Comparison of ENCODE assay signal across 22 cellular contexts in genomic region chrX:133497356-133497755, GRCh38.
DNase-seq lines count a peak whose midpoint lies in the region; ATAC-seq, FAIRE-seq and TF ChIP-seq lines count a peak whose summit lies in the region.
"Had no signal": no experiment of that assay in that cellular context is flagged by ENCODE, and none has a peak within 500 bp of the region (broad histone marks: within the 10 kb centered on the region; RNA-seq: fewer than 3 reads in every experiment).

No MANE protein-coding gene starts in this region.

- H3K27ac ChIP-seq in A673 (ENCODE audit: low read depth, low read length, poor library complexity, severe bottlenecking), result peak overlapping the region; percentile 89
- H3K27ac ChIP-seq in HEK293 (ENCODE audit: extremely low read depth, low read depth, low read length), result no peak overlapping the region
- peak overlapping the region; percentile 2 to 88 (median 79) for H3K27ac ChIP-seq in gastroesophageal sphincter
- H3K27ac ChIP-seq: RWPE1 had no signal

- POLR2A ChIA-PET in A673 (lab: Charles Lee; ENCODE audit: low non-redundant PET) (no interaction called here), HEK293 (lab: Yijun Ruan, JAX) (no interaction called here)

- in situ Hi-C loops in KBM-7 (cut with MboI; ENCODE audit: low pct_unique_long_range_greater_than_20kb, low sequenced_read_pairs), result no loop called here

- H3K9me3 ChIP-seq in A673 (ENCODE audit: low read depth, low read length, poor library complexity, severe bottlenecking) (no peaks in the 10 kb centered on the region), HEK293 (ENCODE audit: control insufficient read depth, insufficient read depth, low read depth, low read length) (no peaks in the 10 kb centered on the region), gastroesophageal sphincter (no peaks in the 10 kb centered on the region)
- H3K9me3 ChIP-seq: Caco-2 had no signal

- peaks cover 2% of the 10 kb centered on the region for H3K27me3 Mint-ChIP-seq in osteocyte (ENCODE audit: unreplicated experiment)
- H3K27me3 Mint-ChIP-seq: CD4-positive, alpha-beta T cell had no signal

- no peak for TF ChIP-seq POLR2A in gastroesophageal sphincter (IDR thresholded peaks at IDR 0.05)

- H3K4me3 Mint-ChIP-seq in osteocyte (ENCODE audit: unreplicated experiment), result no peak overlapping the region
- H3K4me3 Mint-ChIP-seq: CD4-positive, alpha-beta T cell; HFFc6 had no signal

- H3K9me3 Mint-ChIP-seq in osteocyte (ENCODE audit: unreplicated experiment), result no peaks in the 10 kb centered on the region
- H3K9me3 Mint-ChIP-seq: CD4-positive, alpha-beta T cell had no signal

- no peak for TF ChIP-seq EP300 in gastroesophageal sphincter (IDR thresholded peaks at IDR 0.05)

- FAIRE-seq in GM19239 (lab: Jason Lieb, UNC), result no peak
- FAIRE-seq: GM12878, H1, K562 had no signal

- H3K4me1 Mint-ChIP-seq in osteocyte (ENCODE audit: unreplicated experiment), result peaks cover 35% of the 10 kb centered on the region

- H3K27me3 ChIP-seq in A673 (replicated peaks; ENCODE audit: insufficient read depth, low read depth, low read length, poor library complexity), result no peaks in the 10 kb centered on the region
- no peaks in the 10 kb centered on the region for H3K27me3 ChIP-seq in gastroesophageal sphincter

- no TSS peak for BruUV-seq in A673 (replicated peaks; lab: Mats Ljungman, UMichigan)

- H3K36me3 ChIP-seq in A673 (ENCODE audit: insufficient read depth, low read length, poor library complexity, severe bottlenecking) (no peaks in the 10 kb centered on the region), HEK293 (ENCODE audit: control insufficient read depth in 2 of 2, insufficient read depth in 1 of 2, low read length in 2 of 2) (no peaks in the 10 kb centered on the region; a peak in 1 of 3 replicates), gastroesophageal sphincter (no peaks in the 10 kb centered on the region)

- H3K4me3 ChIP-seq in A673 (ENCODE audit: low read depth, low read length, poor library complexity, severe bottlenecking) (no peak overlapping the region), HEK293 (ENCODE audit: low read depth, low read length) (no peak overlapping the region), gastroesophageal sphincter (no peak overlapping the region)
- H3K4me3 ChIP-seq: GM12878, K562 had no signal

- TF ChIP-seq CTCF in A673 (conservative IDR thresholded peaks at IDR 0.05; ENCODE audit: low read depth, low read length), result no peak
- TF ChIP-seq CTCF in HEK293 (tag by site-specific recombination; IDR thresholded peaks at IDR 0.05), result no peak
- TF ChIP-seq CTCF in gastroesophageal sphincter (IDR thresholded peaks at IDR 0.05), result no peak
- no peak for TF ChIP-seq CTCF in osteocyte (IDR thresholded peaks at IDR 0.05)

- H3K36me3 Mint-ChIP-seq in osteocyte (ENCODE audit: unreplicated experiment), result no peaks in the 10 kb centered on the region

- peaks cover 15% of the 10 kb centered on the region for H3K4me1 ChIP-seq in A673 (ENCODE audit: insufficient read depth, low read length, poor library complexity, severe bottlenecking)
- H3K4me1 ChIP-seq in HEK293 (ENCODE audit: control insufficient read depth, insufficient read depth, low read length), result no peaks in the 10 kb centered on the region
- peaks cover 0 to 31% (median 0%) of the 10 kb centered on the region in 3 donors for H3K4me1 ChIP-seq in gastroesophageal sphincter
- H3K4me1 ChIP-seq: Caco-2 had no signal

- ATAC-seq in gastroesophageal sphincter, result no peak
- ATAC-seq: GM12878, K562, PC-3 had no signal

- 40 to 41% methylated on average over 2 to 9 of the region's 10 CpGs for WGBS in gastroesophageal sphincter (ENCODE audit: low coverage in 1 of 2), 2 donors

- peak; percentile 95 for DNase-seq in A673 (ENCODE audit: low spot score)
- DNase-seq in osteocyte (ENCODE audit: extremely low spot score, unreplicated experiment), result no peak
- no peak for DNase-seq in activated effector memory CD4-positive, alpha-beta T cell treated with Interleukin-2 at 50 U/mL for 16 hours
- DNase-seq in stimulated activated CD4-positive, alpha-beta T cell treated with anti-CD3 and anti-CD28 coated beads, Interleukin-4, amount 100 ng/mL, for 4 hours, result no peak
- no peak for DNase-seq in GM19239 (ENCODE audit: insufficient read length, low spot score)
- no peak for DNase-seq in KBM-7
- DNase-seq: Caco-2; CD4-positive, alpha-beta T cell; GF-D8; HFFc6; NCI-H1105 treated with DMSO at 0.1 percent for 48 hours; NCI-H1694; NCI-H2081 treated with DMSO at 0.1 percent for 48 hours; NCI-H226; NCI-H524 treated with DMSO at 0.1 percent for 48 hours; PC-3 had no signal

- peak overlapping the region; percentile 73 for H3K27ac Mint-ChIP-seq in osteocyte (ENCODE audit: unreplicated experiment)
- H3K27ac Mint-ChIP-seq: CD4-positive, alpha-beta T cell; HFFc6 had no signal

- intact Hi-C loops in A673 (cut with micrococcal nuclease; ENCODE audit: unreplicated experiment), result no loop called here

- CTCF ChIA-PET in A673 (lab: Charles Lee) (no interaction called here), HEK293 (lab: Yijun Ruan, JAX) (no interaction called here)

TF ChIP-seq in HEK293, 187 proteins besides CTCF, POLR2A, EP300 and RAD21:
- 0 out of 2 replicates have a peak, but pooled peaks have one; percentile 30 for TF ChIP-seq TRIM28 (IDR thresholded peaks at IDR 0.05; ENCODE audit: borderline replicate concordance, low read length)
- no peak for TF ChIP-seq ZNF26 (tag by site-specific recombination; IDR thresholded peaks at IDR 0.05)
- no peak for TF ChIP-seq ZFHX2 (tag by site-specific recombination; conservative IDR thresholded peaks at IDR 0.05)
- TF ChIP-seq ZIC2 (tag by site-specific recombination; IDR thresholded peaks at IDR 0.05), result no peak
- TF ChIP-seq ZFP41 (tag by site-specific recombination; IDR thresholded peaks at IDR 0.05; ENCODE audit: borderline replicate concordance), result no peak
- no peak for TF ChIP-seq ZNF121 (tag by site-specific recombination; IDR thresholded peaks at IDR 0.05)
- TF ChIP-seq REST (tag by site-specific recombination; IDR thresholded peaks at IDR 0.05), result no peak
- no peak for TF ChIP-seq YY2 (tag by site-specific recombination; IDR thresholded peaks at IDR 0.05)
- no peak for TF ChIP-seq KLF17 (tag by site-specific recombination; IDR thresholded peaks at IDR 0.05)
- TF ChIP-seq TCF7L2 (IDR thresholded peaks at IDR 0.05; ENCODE audit: borderline replicate concordance, low read depth, low read length), result peak; percentile 22; the same call in 1 of the 2 replicates
- TF ChIP-seq ZNF184 (tag by site-specific recombination; IDR thresholded peaks at IDR 0.05), result no peak
